8 cellular contexts compared by ENCODE assay signal in genomic region chr2:203804070-203804469, GRCh38.
A peak's percentile ranks its signal among the peaks of the same experiment; 100 is the strongest.
DNase-seq lines count a peak whose midpoint lies in the region; ATAC-seq, FAIRE-seq and TF ChIP-seq lines count a peak whose summit lies in the region.

No MANE protein-coding gene starts in this region.

- peaks cover 50% of the 10 kb centered on the region for H3K4me1 Mint-ChIP-seq in CD8-positive, alpha-beta T cell (ENCODE audit: low read depth)
- peaks cover 49% of the 10 kb centered on the region for H3K4me1 Mint-ChIP-seq in T-helper 1 cell treated with Interleukin-12 subunit alpha and Interleukin-12 subunit beta and Interleukin-4 antibody, amounts not matched to agents 30 μg/mL and 1 μg/mL, for 36 hours (ENCODE audit: low read depth)

- peaks cover 18% of the 10 kb centered on the region for H3K9me3 Mint-ChIP-seq in CD8-positive, alpha-beta T cell
- peaks cover 39% of the 10 kb centered on the region for H3K9me3 Mint-ChIP-seq in T-helper 1 cell treated with Interleukin-12 subunit alpha and Interleukin-12 subunit beta and Interleukin-4 antibody, amounts not matched to agents 30 μg/mL and 1 μg/mL, for 36 hours

- TF ChIP-seq POLR2A in gastrocnemius medialis (IDR thresholded peaks at IDR 0.05) = no peak

- peak overlapping the region; percentile 44 for H3K4me3 Mint-ChIP-seq in CD8-positive, alpha-beta T cell
- H3K4me3 Mint-ChIP-seq in T-helper 1 cell treated with Interleukin-12 subunit alpha and Interleukin-12 subunit beta and Interleukin-4 antibody, amounts not matched to agents 30 μg/mL and 1 μg/mL, for 36 hours = peak overlapping the region; percentile 12

- peak in 3 of 7 experiments; percentile 12 to 53 (median 34) for DNase-seq in CD8-positive, alpha-beta T cell
- DNase-seq in dedifferentiated amniotic fluid mesenchymal stem cell (ENCODE audit: extremely low spot score) = peak; percentile 93
- peak in 1 of 2 donors; percentile 21 for DNase-seq in gastrocnemius medialis
- DNase-seq in NCI-H69 (lab: John Stamatoyannopoulos, UW) = no peak
- no peak for DNase-seq in COR-L47 (lab: John Stamatoyannopoulos, UW)
- no peak for DNase-seq in GM19239 (ENCODE audit: insufficient read length, low spot score)

- POLR2A ChIA-PET in CD8-positive, alpha-beta T cell (lab: Charles Lee) = interaction anchor here (1.1 to 1.2 kb wide), 3 partner anchors 20 to 64 kb away, joined by 4 to 6 read pairs (median 4); no protein-coding TSS in a partner anchor

- H3K36me3 ChIP-seq in CD8-positive, alpha-beta T cell (ENCODE audit: insufficient read depth, low read length) = no peaks in the 10 kb centered on the region
- H3K36me3 ChIP-seq in gastrocnemius medialis = no peaks in the 10 kb centered on the region

- peak; percentile 64 for ATAC-seq in CD8-positive, alpha-beta T cell
- ATAC-seq in gastrocnemius medialis = peak; percentile 34 to 53
- ATAC-seq in GM18517 (IDR thresholded peaks at IDR 0.05; ENCODE audit: unreplicated experiment) = no peak

- no peaks in the 10 kb centered on the region for H3K27me3 Mint-ChIP-seq in CD8-positive, alpha-beta T cell (ENCODE audit: low read depth)
- peaks cover 7% of the 10 kb centered on the region for H3K27me3 Mint-ChIP-seq in T-helper 1 cell treated with Interleukin-12 subunit alpha and Interleukin-12 subunit beta and Interleukin-4 antibody, amounts not matched to agents 30 μg/mL and 1 μg/mL, for 36 hours (ENCODE audit: low read depth)

- H3K27ac Mint-ChIP-seq in CD8-positive, alpha-beta T cell = peak overlapping the region; percentile 20
- peak overlapping the region; percentile 16 for H3K27ac Mint-ChIP-seq in T-helper 1 cell treated with Interleukin-12 subunit alpha and Interleukin-12 subunit beta and Interleukin-4 antibody, amounts not matched to agents 30 μg/mL and 1 μg/mL, for 36 hours

- H3K27me3 ChIP-seq in CD8-positive, alpha-beta T cell (ENCODE audit: insufficient read depth, low read length) = no peaks in the 10 kb centered on the region
- H3K27me3 ChIP-seq in gastrocnemius medialis = no peaks in the 10 kb centered on the region

- intact Hi-C loops in CD8-positive, alpha-beta T cell (cut with DNase I, micrococcal nuclease) = no loop called here
- intact Hi-C loops in gastrocnemius medialis (cut with DNase I; ENCODE audit: low total_unique reads) = no loop called here

- peaks cover 8% of the 10 kb centered on the region for H3K9me3 ChIP-seq in CD8-positive, alpha-beta T cell (ENCODE audit: low read length)
- H3K9me3 ChIP-seq in gastrocnemius medialis = peaks cover 0 to 5% (median 0%) of the 10 kb centered on the region in 3 donors

- in situ Hi-C loops in gastrocnemius medialis (cut with MboI; ENCODE audit: low sequenced_read_pairs in 4 of 4) = loop anchor here in 3 of 4 donors (10.0 to 25.0 kb wide), 3 partner anchors 309 to 567 kb away; partner anchors contain the start of gene CYP20A1 (in 2 of the 3)

- no peak for TF ChIP-seq CTCF in CD8-positive, alpha-beta T cell (IDR thresholded peaks at IDR 0.05)
- no peak for TF ChIP-seq CTCF in gastrocnemius medialis (IDR thresholded peaks at IDR 0.05 in 4 of 5, conservative IDR thresholded peaks at IDR 0.05 in 1 of 5)

- CTCF ChIA-PET in CD8-positive, alpha-beta T cell (lab: Charles Lee) = interaction anchor here (1.1 to 4.2 kb wide), 8 partner anchors 9 to 319 kb away, joined by 3 to 33 read pairs (median 4); no protein-coding TSS in a partner anchor

- H3K36me3 Mint-ChIP-seq in CD8-positive, alpha-beta T cell = no peaks in the 10 kb centered on the region
- peaks cover 31% of the 10 kb centered on the region for H3K36me3 Mint-ChIP-seq in T-helper 1 cell treated with Interleukin-12 subunit alpha and Interleukin-12 subunit beta and Interleukin-4 antibody, amounts not matched to agents 30 μg/mL and 1 μg/mL, for 36 hours (ENCODE audit: low read depth)

- H3K27ac ChIP-seq in CD8-positive, alpha-beta T cell (ENCODE audit: low read depth, low read length) = no peak overlapping the region
- no peak overlapping the region for H3K27ac ChIP-seq in gastrocnemius medialis

- H3K4me3 ChIP-seq in CD8-positive, alpha-beta T cell (ENCODE audit: low read depth, low read length) = no peak overlapping the region
- H3K4me3 ChIP-seq in gastrocnemius medialis = no peak overlapping the region

- peaks cover 29% of the 10 kb centered on the region for H3K4me1 ChIP-seq in CD8-positive, alpha-beta T cell (ENCODE audit: insufficient read depth, low read length)
- H3K4me1 ChIP-seq in gastrocnemius medialis = peaks cover 0 to 9% of the 10 kb centered on the region in 2 donors

- no peak for FAIRE-seq in GM19239 (lab: Jason Lieb, UNC)
